In genomic region chr18:57807336-57808117, GRCh38 we compare ENCODE assay signal across 13 cellular contexts. TPM values are rescaled to one million over a fixed set of nuclear protein-coding genes. Genes with fewer than 3 reads are reported as not detected.
A peak's percentile ranks its signal among the peaks of the same experiment; 100 is the strongest.
DNase-seq lines count a peak whose midpoint lies in the region; ATAC-seq and TF ChIP-seq lines count a peak whose summit lies in the region.
"Had no signal": no experiment of that assay in that cellular context is flagged by ENCODE, and none has a peak within 500 bp of the region (broad histone marks: within the 10 kb centered on the region; RNA-seq: fewer than 3 reads in every experiment).

No MANE protein-coding gene starts in this region.

- peaks cover 4% of the 10 kb centered on the region for H3K9me3 Mint-ChIP-seq in activated naive CD4-positive, alpha-beta T cell treated with anti-CD3 and anti-CD28 coated beads for 36 hours
- H3K9me3 Mint-ChIP-seq in H9, result 0 out of 5 replicates have a peak, but pooled peaks cover 0 to 2% of the 10 kb centered on the region in 2 experiments

- no CpG with 5 or more reads among the region's 2 CpGs for WGBS in H9 (ENCODE audit: extremely low coverage, insufficient read length, low lambda C conversion rate)

- H3K4me1 ChIP-seq in skeletal muscle satellite cell (ENCODE audit: control insufficient read depth, insufficient read depth, low read length), result peaks cover 45% of the 10 kb centered on the region
- no peaks in the 10 kb centered on the region for H3K4me1 ChIP-seq in H9 (ENCODE audit: insufficient read depth, low read length)

- H3K36me3 Mint-ChIP-seq in activated naive CD4-positive, alpha-beta T cell treated with anti-CD3 and anti-CD28 coated beads for 36 hours (ENCODE audit: low read depth), result peaks cover 3% of the 10 kb centered on the region
- no peaks in the 10 kb centered on the region for H3K36me3 Mint-ChIP-seq in H9 (ENCODE audit: insufficient read depth in 1 of 3, low read depth in 3 of 3)
- H3K36me3 Mint-ChIP-seq: WTC11 had no signal

- H3K9me3 ChIP-seq in SK-N-MC (ENCODE audit: low read depth, low read length) (no peaks in the 10 kb centered on the region), skeletal muscle satellite cell (replicated peaks; ENCODE audit: low read length) (peaks cover 8% of the 10 kb centered on the region), H9 (ENCODE audit: control insufficient read depth, low read depth, low read length) (no peaks in the 10 kb centered on the region)

- no peaks in the 10 kb centered on the region for H3K79me2 ChIP-seq in H9 (ENCODE audit: insufficient read depth, low read length)

- H2AK5ac ChIP-seq in H9 (ENCODE audit: insufficient read length, low read length), result no peak overlapping the region

- H2BK12ac ChIP-seq in H9 (ENCODE audit: insufficient read length, low read depth, low read length), result no peak overlapping the region

- peaks cover 12% of the 10 kb centered on the region for H3K23me2 ChIP-seq in H9 (ENCODE audit: insufficient read length, low read depth, low read length, poor library complexity, severe bottlenecking)

- H3K4me2 ChIP-seq in skeletal muscle satellite cell (ENCODE audit: low read length), result peak overlapping the region; percentile 75
- H3K4me2 ChIP-seq in H9 (ENCODE audit: insufficient read depth, insufficient read length, low read length), result no peak overlapping the region

- no peak overlapping the region for H2BK120ac ChIP-seq in H9 (ENCODE audit: low read depth, low read length, poor library complexity, severe bottlenecking)

- H3K4ac ChIP-seq in H9 (ENCODE audit: low read depth, low read length), result no peak overlapping the region

- no peak overlapping the region for H3K56ac ChIP-seq in H9 (ENCODE audit: insufficient read length, low read depth, low read length)

- TF ChIP-seq CTCF in fibroblast of mammary gland (conservative IDR thresholded peaks at IDR 0.05; ENCODE audit: control insufficient read depth, insufficient read depth, low read depth, low read length), result no peak
- no peak for TF ChIP-seq CTCF in H9 (conservative IDR thresholded peaks at IDR 0.05)

- H3K27ac ChIP-seq in SK-N-MC (peak overlapping the region; percentile 11; the same call in 1 of the 2 replicates), H9 (ENCODE audit: insufficient read length, low read depth, low read length) (no peak overlapping the region)

- DNase-seq in EL (peak; percentile 76), SK-N-MC (ENCODE audit: low read depth, low spot score) (peak; percentile 14), fibroblast of mammary gland (ENCODE audit: low read depth) (peak; percentile 81), H9 (no peak), NCI-H2107 treated with DMSO at 0.1 percent for 48 hours (lab: John Stamatoyannopoulos, UW; ENCODE audit: unreplicated experiment) (no peak)
- no peak for DNase-seq in activated naive CD4-positive, alpha-beta T cell treated with anti-CD3 and anti-CD28 coated beads for 36 hours
- DNase-seq: DMS 273 treated with DMSO at 0.1 percent for 48 hours; effector memory CD4-positive, alpha-beta T cell; NCI-H2081 treated with DMSO at 0.1 percent for 48 hours had no signal

- peaks cover 34% of the 10 kb centered on the region for H3K27me3 Mint-ChIP-seq in activated naive CD4-positive, alpha-beta T cell treated with anti-CD3 and anti-CD28 coated beads for 36 hours (ENCODE audit: low read depth)
- H3K27me3 Mint-ChIP-seq in H9 (ENCODE audit: low read depth), result peaks cover 40% of the 10 kb centered on the region

- H2AFZ ChIP-seq in H9 (ENCODE audit: low read length), result no peak overlapping the region

- intact Hi-C loops in activated naive CD4-positive, alpha-beta T cell treated with anti-CD3 and anti-CD28 coated beads for 36 hours (cut with micrococcal nuclease), result no loop called here

- H3K9ac ChIP-seq in SK-N-MC (ENCODE audit: insufficient read length), result no peak overlapping the region
- peak overlapping the region; percentile 87 for H3K9ac ChIP-seq in skeletal muscle satellite cell (ENCODE audit: low read depth, low read length)
- H3K9ac ChIP-seq in H9 (ENCODE audit: extremely low read depth, insufficient read length, low read length), result no peak overlapping the region

- no peaks in the 10 kb centered on the region for H3K27me3 ChIP-seq in skeletal muscle satellite cell (ENCODE audit: control insufficient read depth, insufficient read depth, low read length)
- peaks cover 13% of the 10 kb centered on the region; the same call in 1 of the 2 replicates for H3K27me3 ChIP-seq in H9 (ENCODE audit: insufficient read depth, low read length)

- H4K91ac ChIP-seq in H9 (ENCODE audit: insufficient read length, low read depth, low read length), result no peak overlapping the region

- no peak overlapping the region for H3T11ph ChIP-seq in H9 (ENCODE audit: low read length)

- H3K4me3 ChIP-seq in SK-N-MC (no peak overlapping the region), fibroblast of mammary gland (ENCODE audit: control insufficient read depth, low read depth, low read length) (peak overlapping the region; percentile 17), skeletal muscle satellite cell (ENCODE audit: low read length) (peak overlapping the region; percentile 33)

- ATAC-seq in HG03159 (IDR thresholded peaks at IDR 0.05; ENCODE audit: unreplicated experiment), result no peak
- ATAC-seq: Panc1, WTC11 had no signal

- H2BK15ac ChIP-seq in H9 (ENCODE audit: low read depth, low read length), result no peak overlapping the region

- no peak overlapping the region for H2BK5ac ChIP-seq in H9 (ENCODE audit: insufficient read length, low read length)

- CTCF ChIA-PET in activated naive CD4-positive, alpha-beta T cell treated with anti-CD3 and anti-CD28 coated beads for 36 hours (lab: Charles Lee), result interaction anchor here (0.7 to 1.1 kb wide), 2 partner anchors 165 to 672 kb away, joined by 3 to 5 read pairs; no protein-coding TSS in a partner anchor

- no peaks in the 10 kb centered on the region for H4K20me1 ChIP-seq in H9 (ENCODE audit: control insufficient read depth, insufficient read depth, insufficient read length)

- no peak overlapping the region for H3K27ac Mint-ChIP-seq in activated naive CD4-positive, alpha-beta T cell treated with anti-CD3 and anti-CD28 coated beads for 36 hours
- H3K27ac Mint-ChIP-seq in H9, result no peak overlapping the region
- H3K27ac Mint-ChIP-seq: WTC11 had no signal

- no peak overlapping the region for H4K8ac ChIP-seq in H9 (replicated peaks; ENCODE audit: insufficient read length, low read depth, low read length)

- no peak overlapping the region for H3K18ac ChIP-seq in H9 (ENCODE audit: insufficient read length, low read depth, low read length)

- H3K4me1 Mint-ChIP-seq in activated naive CD4-positive, alpha-beta T cell treated with anti-CD3 and anti-CD28 coated beads for 36 hours (ENCODE audit: low read depth), result peaks cover 2% of the 10 kb centered on the region
- peaks cover 4 to 5% of the 10 kb centered on the region in 2 experiments for H3K4me1 Mint-ChIP-seq in H9

- H3K36me3 ChIP-seq in SK-N-MC (ENCODE audit: insufficient read depth, low read length), result no peaks in the 10 kb centered on the region
- no peaks in the 10 kb centered on the region for H3K36me3 ChIP-seq in skeletal muscle satellite cell (ENCODE audit: insufficient read depth, low read length)

- no peak overlapping the region for H3K4me3 Mint-ChIP-seq in activated naive CD4-positive, alpha-beta T cell treated with anti-CD3 and anti-CD28 coated beads for 36 hours
- no peak overlapping the region for H3K4me3 Mint-ChIP-seq in H9
- H3K4me3 Mint-ChIP-seq: WTC11 had no signal

- H3K23ac ChIP-seq in H9 (ENCODE audit: insufficient read length, low read depth, low read length), result no peak overlapping the region

- no peak overlapping the region for H3K14ac ChIP-seq in H9 (ENCODE audit: insufficient read depth, low read length)

- H4K5ac ChIP-seq in H9 (ENCODE audit: insufficient read length, low read depth, low read length), result no peak overlapping the region

- H2BK20ac ChIP-seq in H9 (ENCODE audit: low read depth, low read length, poor library complexity, severe bottlenecking), result no peak overlapping the region

- no peaks in the 10 kb centered on the region for H3K79me1 ChIP-seq in H9 (ENCODE audit: insufficient read depth, low read depth, low read length, poor library complexity, severe bottlenecking)

RNA-seq across cellular contexts. Expression of gene ATP8B1, which starts 4.4 kb away (rescaled TPM):
- total RNA-seq in skeletal muscle satellite cell (2012; rRNA removed), result 19.7 and 23.6 TPM in 2 replicates
- total RNA-seq in activated naive CD4-positive, alpha-beta T cell treated with anti-CD3 and anti-CD28 coated beads for 36 hours, result not detected
- 0.53 and 1.1 TPM in 2 replicates for total RNA-seq in H9 (2021)

Comparison
In these comparisons a context has a peak if more than half of its experiments do, and no peak if none do; other contexts are left out.
1. DNase-seq: peak in EL (single experiment), SK-N-MC (single experiment) and fibroblast of mammary gland (single experiment); none in activated naive CD4-positive, alpha-beta T cell treated with anti-CD3 and anti-CD28 coated beads for 36 hours (single experiment), H9 (single experiment) and NCI-H2107 treated with DMSO at 0.1 percent for 48 hours (single experiment).